18 cellular contexts compared by ENCODE assay signal in the genomic region with DNA sequence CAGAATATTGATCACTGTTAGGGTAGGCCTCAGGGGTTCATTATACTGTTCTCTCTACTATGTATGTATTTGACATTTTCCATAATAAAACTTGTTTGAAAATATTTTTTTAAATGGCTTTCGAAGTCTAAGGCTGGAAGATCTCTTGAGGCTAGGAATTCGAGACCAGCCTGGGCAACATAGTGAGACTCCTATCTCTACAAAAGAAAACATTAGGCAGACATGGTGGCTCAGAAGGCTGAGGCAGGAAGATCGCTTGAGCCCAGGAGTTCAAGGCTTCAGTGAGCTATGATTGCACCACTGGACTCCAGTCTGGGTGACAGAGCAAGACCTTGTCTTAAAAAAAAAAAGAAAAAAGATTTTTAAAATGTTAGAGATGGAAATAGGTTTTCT. TPM values are rescaled to one million over a fixed set of nuclear protein-coding genes. Genes with fewer than 3 reads are reported as not detected.
DNase-seq lines count a peak whose midpoint lies in the region; ATAC-seq lines count a peak whose summit lies in the region.
"Had no signal": no experiment of that assay in that cellular context is flagged by ENCODE, and none has a peak within 500 bp of the region (broad histone marks: within the 10 kb centered on the region; RNA-seq: fewer than 3 reads in every experiment).

No MANE protein-coding gene starts in this region.

- peaks cover 5% of the 10 kb centered on the region for H3K9me3 Mint-ChIP-seq in activated naive CD8-positive, alpha-beta T cell treated with anti-CD3 and anti-CD28 coated beads, Interleukin-2, amount 10 ng/mL, durations not matched to agents 7 days and 5 days
- no peaks in the 10 kb centered on the region for H3K9me3 Mint-ChIP-seq in activated naive CD8-positive, alpha-beta T cell treated with anti-CD3 and anti-CD28 coated beads, Interleukin-2, amount 50 U/mL, for 24 hours
- H3K9me3 Mint-ChIP-seq in activated T-helper 17 cell treated with anti-CD3 and anti-CD28 coated beads, Interleukin-2, amount 50 U/mL, for 72 hours = no peaks in the 10 kb centered on the region
- H3K9me3 Mint-ChIP-seq in naive thymus-derived CD8-positive, alpha-beta T cell = no peaks in the 10 kb centered on the region

- POLR2A ChIA-PET in activated naive CD8-positive, alpha-beta T cell treated with anti-CD3 and anti-CD28 coated beads, Interleukin-2, amount 10 ng/mL, durations not matched to agents 7 days and 5 days (lab: Charles Lee) = interaction anchor here (0.7 to 2.6 kb wide), 3 partner anchors 12 to 104 kb away, joined by 3 to 19 read pairs (median 3); partner anchors contain the start of gene TBC1D14
- POLR2A ChIA-PET in naive thymus-derived CD8-positive, alpha-beta T cell (lab: Charles Lee) = interaction anchor here (1.6 to 4.7 kb wide), 3 partner anchors 12 to 17 kb away, joined by 5 to 22 read pairs (median 10); partner anchors contain the start of gene TBC1D14

- H3K27me3 Mint-ChIP-seq in activated naive CD8-positive, alpha-beta T cell treated with anti-CD3 and anti-CD28 coated beads, Interleukin-2, amount 10 ng/mL, durations not matched to agents 7 days and 5 days = no peaks in the 10 kb centered on the region
- no peaks in the 10 kb centered on the region for H3K27me3 Mint-ChIP-seq in activated naive CD8-positive, alpha-beta T cell treated with anti-CD3 and anti-CD28 coated beads, Interleukin-2, amount 50 U/mL, for 24 hours
- H3K27me3 Mint-ChIP-seq in activated T-helper 17 cell treated with anti-CD3 and anti-CD28 coated beads, Interleukin-2, amount 50 U/mL, for 72 hours = no peaks in the 10 kb centered on the region
- H3K27me3 Mint-ChIP-seq in naive thymus-derived CD8-positive, alpha-beta T cell = no peaks in the 10 kb centered on the region

- H3K27ac Mint-ChIP-seq in activated naive CD8-positive, alpha-beta T cell treated with anti-CD3 and anti-CD28 coated beads, Interleukin-2, amount 10 ng/mL, durations not matched to agents 7 days and 5 days = peak overlapping the region; percentile 23
- H3K27ac Mint-ChIP-seq in activated naive CD8-positive, alpha-beta T cell treated with anti-CD3 and anti-CD28 coated beads, Interleukin-2, amount 50 U/mL, for 24 hours = no peak overlapping the region
- peak overlapping the region; percentile 65 for H3K27ac Mint-ChIP-seq in activated T-helper 17 cell treated with anti-CD3 and anti-CD28 coated beads, Interleukin-2, amount 50 U/mL, for 72 hours
- H3K27ac Mint-ChIP-seq in naive thymus-derived CD8-positive, alpha-beta T cell = peak overlapping the region in 8 of 10 donors; percentile 2 to 85 (median 33)

- peaks cover 30% of the 10 kb centered on the region for H3K4me1 Mint-ChIP-seq in activated naive CD8-positive, alpha-beta T cell treated with anti-CD3 and anti-CD28 coated beads, Interleukin-2, amount 10 ng/mL, durations not matched to agents 7 days and 5 days
- H3K4me1 Mint-ChIP-seq in activated naive CD8-positive, alpha-beta T cell treated with anti-CD3 and anti-CD28 coated beads, Interleukin-2, amount 50 U/mL, for 24 hours = peaks cover 34% of the 10 kb centered on the region
- peaks cover 16% of the 10 kb centered on the region for H3K4me1 Mint-ChIP-seq in activated T-helper 17 cell treated with anti-CD3 and anti-CD28 coated beads, Interleukin-2, amount 50 U/mL, for 72 hours
- H3K4me1 Mint-ChIP-seq in naive thymus-derived CD8-positive, alpha-beta T cell = peaks cover 18 to 46% (median 35%) of the 10 kb centered on the region in 4 donors

- no peak overlapping the region for H3K4me3 Mint-ChIP-seq in activated naive CD8-positive, alpha-beta T cell treated with anti-CD3 and anti-CD28 coated beads, Interleukin-2, amount 10 ng/mL, durations not matched to agents 7 days and 5 days
- H3K4me3 Mint-ChIP-seq in activated naive CD8-positive, alpha-beta T cell treated with anti-CD3 and anti-CD28 coated beads, Interleukin-2, amount 50 U/mL, for 24 hours = no peak overlapping the region
- H3K4me3 Mint-ChIP-seq in activated T-helper 17 cell treated with anti-CD3 and anti-CD28 coated beads, Interleukin-2, amount 50 U/mL, for 72 hours = no peak overlapping the region
- H3K4me3 Mint-ChIP-seq in naive thymus-derived CD8-positive, alpha-beta T cell = no peak overlapping the region

- peaks cover 9% of the 10 kb centered on the region for H3K36me3 Mint-ChIP-seq in activated naive CD8-positive, alpha-beta T cell treated with anti-CD3 and anti-CD28 coated beads, Interleukin-2, amount 10 ng/mL, durations not matched to agents 7 days and 5 days
- H3K36me3 Mint-ChIP-seq in activated naive CD8-positive, alpha-beta T cell treated with anti-CD3 and anti-CD28 coated beads, Interleukin-2, amount 50 U/mL, for 24 hours (ENCODE audit: low read depth) = peaks cover 5% of the 10 kb centered on the region
- H3K36me3 Mint-ChIP-seq in activated T-helper 17 cell treated with anti-CD3 and anti-CD28 coated beads, Interleukin-2, amount 50 U/mL, for 72 hours (ENCODE audit: low read depth) = no peaks in the 10 kb centered on the region
- H3K36me3 Mint-ChIP-seq in naive thymus-derived CD8-positive, alpha-beta T cell = no peaks in the 10 kb centered on the region

- DNase-seq in activated naive CD8-positive, alpha-beta T cell treated with anti-CD3 and anti-CD28 coated beads, Interleukin-2, amount 10 ng/mL, durations not matched to agents 7 days and 5 days = no peak
- no peak for DNase-seq in activated naive CD8-positive, alpha-beta T cell treated with anti-CD3 and anti-CD28 coated beads, Interleukin-2, amount 50 U/mL, for 24 hours
- DNase-seq in naive thymus-derived CD8-positive, alpha-beta T cell = no peak
- DNase-seq in activated T-cell treated with anti-CD3 and anti-CD28 coated beads for 4 hours (no peak), mucosa of gallbladder (ENCODE audit: low spot score) (no peak), RPMI8226 (no peak)
- DNase-seq: activated CD4-positive, alpha-beta T cell treated with anti-CD3 and anti-CD28 coated beads for 4 hours; activated gamma-delta T cell; amygdala; dermis blood vessel endothelial cell; KG1; NCI-H1436 treated with DMSO at 0.1 percent for 48 hours; NCI-H748 treated with DMSO at 0.1 percent for 48 hours had no signal

- ATAC-seq in activated naive CD8-positive, alpha-beta T cell treated with anti-CD3 and anti-CD28 coated beads, Interleukin-2, amount 10 ng/mL, durations not matched to agents 7 days and 5 days (ENCODE audit: low read depth) = no peak
- ATAC-seq in activated naive CD8-positive, alpha-beta T cell treated with anti-CD3 and anti-CD28 coated beads, Interleukin-2, amount 50 U/mL, for 24 hours = no peak
- no peak for ATAC-seq in activated T-helper 17 cell treated with anti-CD3 and anti-CD28 coated beads, Interleukin-2, amount 50 U/mL, for 72 hours (replicated peaks)
- no peak for ATAC-seq in naive thymus-derived CD8-positive, alpha-beta T cell
- no peak for ATAC-seq in GM18870 (IDR thresholded peaks at IDR 0.05; ENCODE audit: unreplicated experiment)
- ATAC-seq: HCT116, Right ventricle myocardium inferior, sciatic nerve had no signal

RNA-seq across cellular contexts. Expression of gene TBC1D14, which starts 15.5 kb away (rescaled TPM):
- 10 to 100 TPM; 44.5 to 52.3 TPM for total RNA-seq in activated naive CD8-positive, alpha-beta T cell treated with anti-CD3 and anti-CD28 coated beads, Interleukin-2, amount 10 ng/mL, durations not matched to agents 7 days and 5 days
- total RNA-seq in activated T-helper 17 cell treated with anti-CD3 and anti-CD28 coated beads, Interleukin-2, amount 50 U/mL, for 72 hours = 10 to 100 TPM; 44.1 to 63.8 TPM
- 10 to 100 TPM; 77.3 to 78.2 TPM for total RNA-seq in naive thymus-derived CD8-positive, alpha-beta T cell
- 10 to 100 TPM; 34.8 to 47.0 (median 36.7) TPM for polyA plus RNA-seq in naive thymus-derived CD8-positive, alpha-beta T cell
- 37.1 TPM for total RNA-seq in mucosa of gallbladder
